9 cellular contexts compared by ENCODE assay signal in the genomic region with DNA sequence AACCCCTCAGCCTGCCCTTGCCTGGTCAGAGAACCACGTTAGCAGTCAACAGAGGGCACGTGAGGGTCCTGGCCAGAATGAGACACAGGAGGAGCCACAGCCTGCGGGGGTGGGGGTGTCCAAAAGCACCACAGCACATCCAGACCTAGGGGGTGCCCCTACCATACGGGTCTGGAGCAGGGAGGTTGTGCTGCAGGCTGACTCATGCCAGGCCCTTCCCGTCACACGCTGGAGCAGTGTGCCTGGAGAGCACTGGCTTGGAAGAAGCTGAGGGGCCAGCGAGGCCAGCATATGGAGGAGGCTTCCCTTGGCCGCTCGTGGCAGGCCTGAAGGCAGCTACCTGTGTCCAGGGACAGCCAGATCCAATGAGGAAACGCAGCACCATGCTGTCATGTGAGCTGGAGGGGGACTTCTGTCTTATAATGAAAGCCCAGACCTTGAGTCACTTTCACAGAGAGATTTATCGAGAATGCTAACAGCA. TPM values are rescaled to one million over a fixed set of nuclear protein-coding genes. Genes with fewer than 3 reads are reported as not detected.
DNase-seq lines count a peak whose midpoint lies in the region; ATAC-seq, FAIRE-seq and TF ChIP-seq lines count a peak whose summit lies in the region.
"Had no signal": no experiment of that assay in that cellular context is flagged by ENCODE, and none has a peak within 500 bp of the region (broad histone marks: within the 10 kb centered on the region; RNA-seq: fewer than 3 reads in every experiment).

No MANE protein-coding gene starts in this region.

- H4K12ac ChIP-seq in trophoblast cell (ENCODE audit: low read depth, low read length): no peak overlapping the region

- peaks cover 11 to 23% of the 10 kb centered on the region in 2 experiments for H3K4me1 ChIP-seq in trophoblast cell (ENCODE audit: control insufficient read depth in 1 of 2, insufficient read depth in 2 of 2, low read length in 2 of 2)

- H3K9me3 ChIP-seq in trophoblast cell (ENCODE audit: insufficient read depth, low read depth, low read length): no peaks in the 10 kb centered on the region

- no peak overlapping the region for H2BK12ac ChIP-seq in trophoblast cell (ENCODE audit: low read length)

- H2BK120ac ChIP-seq in trophoblast cell (ENCODE audit: insufficient read depth, low read length, poor library complexity): no peak overlapping the region

- DNase-seq in ELF-1 (ENCODE audit: low read depth, low spot score) (peak; percentile 60), NB4 (ENCODE audit: low read depth) (peak; percentile 70), bronchial epithelial cell (ENCODE audit: low read depth) (peak; percentile 15), trophoblast cell (peak; percentile 44 to 51), SHP77 (lab: John Stamatoyannopoulos, UW) (no peak), D721Med (ENCODE audit: insufficient read length, low spot score) (no peak)
- DNase-seq: glutamatergic neuron had no signal

- no peak for TF ChIP-seq POLR2A in NB4 (IDR thresholded peaks at IDR 0.05; ENCODE audit: extremely low read depth, insufficient read length)

- no peak overlapping the region for H2BK5ac ChIP-seq in trophoblast cell (ENCODE audit: low read depth, low read length, poor library complexity)

- no peak overlapping the region for H4K8ac ChIP-seq in trophoblast cell (ENCODE audit: low read depth, low read length)

- no peak overlapping the region for H3K9ac ChIP-seq in trophoblast cell (ENCODE audit: low read length)

- H3K79me1 ChIP-seq in trophoblast cell (ENCODE audit: low read length): peaks cover 8% of the 10 kb centered on the region

- H3K27me3 ChIP-seq in bronchial epithelial cell (ENCODE audit: control insufficient read depth, insufficient read depth, low read length) (no peaks in the 10 kb centered on the region), trophoblast cell (ENCODE audit: insufficient read depth, low read length) (no peaks in the 10 kb centered on the region)

- H3K36me3 ChIP-seq in bronchial epithelial cell (ENCODE audit: control insufficient read depth, insufficient read depth, low read length) (peaks cover 7% of the 10 kb centered on the region), trophoblast cell (ENCODE audit: control insufficient read depth in 1 of 2, insufficient read depth in 2 of 2, low read length in 2 of 2) (peaks cover 17 to 19% of the 10 kb centered on the region in 2 experiments)

- H3K18ac ChIP-seq in trophoblast cell (ENCODE audit: low read length): no peak overlapping the region

- TF ChIP-seq CTCF in NB4 (IDR thresholded peaks at IDR 0.05; ENCODE audit: low read depth, low read length) (no peak), bronchial epithelial cell (IDR thresholded peaks at IDR 0.05; ENCODE audit: insufficient read depth, low read length, severe bottlenecking) (no peak), D721Med (IDR thresholded peaks at IDR 0.05; ENCODE audit: insufficient read depth, missing control alignments) (no peak)

- no CpG with 5 or more reads among the region's 11 CpGs for WGBS in trophoblast cell (ENCODE audit: extremely low coverage, insufficient coverage, insufficient read length)

- H3K27ac ChIP-seq in trophoblast cell (ENCODE audit: low read depth, low read length): peak overlapping the region; percentile 42

- H2AK5ac ChIP-seq in trophoblast cell (ENCODE audit: low read length): peak overlapping the region; percentile 39

- H3K23ac ChIP-seq in trophoblast cell (ENCODE audit: low read length): no peak overlapping the region

- no peak overlapping the region for H3K4ac ChIP-seq in trophoblast cell (ENCODE audit: low read depth, low read length)

- H3K79me2 ChIP-seq in trophoblast cell (ENCODE audit: control insufficient read depth, insufficient read depth, low read length, poor library complexity): peaks cover 6% of the 10 kb centered on the region

- H3K14ac ChIP-seq in trophoblast cell (ENCODE audit: low read length): no peak overlapping the region

- no peak overlapping the region for H2AFZ ChIP-seq in trophoblast cell (ENCODE audit: insufficient read depth, low read length, poor library complexity)

- no peak overlapping the region for H3K4me2 ChIP-seq in trophoblast cell (ENCODE audit: low read length)

- peak overlapping the region; percentile 69 for H3K4me3 ChIP-seq in NB4 (ENCODE audit: low read depth, low read length)
- no peak overlapping the region for H3K4me3 ChIP-seq in bronchial epithelial cell (ENCODE audit: low read depth, low read length)
- no peak overlapping the region for H3K4me3 ChIP-seq in trophoblast cell (ENCODE audit: low read depth, low read length)

- no peak overlapping the region for H4K91ac ChIP-seq in trophoblast cell (ENCODE audit: low read depth, low read length)

- ATAC-seq in GM21360 (IDR thresholded peaks at IDR 0.05; ENCODE audit: unreplicated experiment) (no peak), HG02642 (IDR thresholded peaks at IDR 0.05; ENCODE audit: poor library complexity, unreplicated experiment) (no peak)

- no peak for FAIRE-seq in bronchial epithelial cell (lab: Jason Lieb, UNC)
- FAIRE-seq in D721Med (lab: Jason Lieb, UNC): no peak

RNA-seq across cellular contexts. Expression of a gene that starts 1.5 kb away (rescaled TPM):
- total RNA-seq in bronchial epithelial cell: 114 and 119 TPM in 2 replicates
- polyA plus RNA-seq in trophoblast cell (2013): 31.0 and 31.6 TPM in 2 replicates

RNA-seq across cellular contexts. Expression of a gene that starts 48.6 kb away (rescaled TPM):
- total RNA-seq in bronchial epithelial cell: 4.0 and 5.3 TPM in 2 replicates
- polyA plus RNA-seq in trophoblast cell (2013): 4.9 and 5.0 TPM in 2 replicates

RNA-seq across cellular contexts. Expression of a gene that starts 49.6 kb away (rescaled TPM):
- total RNA-seq in bronchial epithelial cell: 5.5 and 7.3 TPM in 2 replicates
- 47.6 and 50.4 TPM in 2 replicates for polyA plus RNA-seq in trophoblast cell (2013)

Comparison
In these comparisons a context has a peak if more than half of its experiments do, and no peak if none do; other contexts are left out.
1. DNase-seq: peak in ELF-1 (single experiment), NB4 (single experiment), bronchial epithelial cell (single experiment) and trophoblast cell (2 of 2); none in SHP77 (0 of 2) and D721Med (single experiment).